In genomic region chr1:205121660-205122488, GRCh38 we compare ENCODE assay signal across 7 cellular contexts. TPM values are rescaled to one million over a fixed set of nuclear protein-coding genes. Genes with fewer than 3 reads are reported as not detected.
DNase-seq lines count a peak whose midpoint lies in the region; ATAC-seq, FAIRE-seq and TF ChIP-seq lines count a peak whose summit lies in the region.

Gene RBBP5, minus strand, starts transcription at chr1:205121978. Its CDS starts 105 bp downstream, at chr1:205121873.

- H3K4me2 ChIP-seq in astrocyte (ENCODE audit: low read length) = peak within 1 kb of the TSS; percentile 97

- ATAC-seq in GM18498 (IDR thresholded peaks at IDR 0.05; ENCODE audit: unreplicated experiment) = peak; percentile 91
- peak; percentile 89 for ATAC-seq in HG02943 (IDR thresholded peaks at IDR 0.05; ENCODE audit: low read depth, unreplicated experiment)

- H3K36me3 ChIP-seq in astrocyte (ENCODE audit: insufficient read depth, low read length) = no peaks in the 10 kb centered on the region

- peak; percentile 74 for FAIRE-seq in astrocyte (lab: Jason Lieb, UNC)

- H4K20me1 ChIP-seq in astrocyte (ENCODE audit: insufficient read depth, low read length) = peaks cover 21% of the 10 kb centered on the region

- H3K27me3 ChIP-seq in astrocyte (ENCODE audit: insufficient read depth, low read length) = no peaks in the 10 kb centered on the region

- DNase-seq in NCI-H187 treated with DMSO at 0.1 percent for 48 hours (lab: John Stamatoyannopoulos, UW) (peak; percentile 99), astrocyte (ENCODE audit: low read depth) (peak; percentile 97), hepatic stellate cell (ENCODE audit: low spot score) (peak; percentile 87), renal cortical epithelial cell (ENCODE audit: low read depth) (peak; percentile 93)
- DNase-seq in T-helper 2 cell treated with Interferon-gamma antibody and Interleukin-4, amounts not matched to agents 5 μg/mL and 100 μg/mL, for 36 hours (ENCODE audit: low spot score) = peak; percentile 93

- peak within 1 kb of the TSS; percentile 99 for H3K27ac ChIP-seq in astrocyte (ENCODE audit: low read depth, low read length)

- H3K4me3 ChIP-seq in astrocyte (ENCODE audit: insufficient read depth, low read depth, low read length) = peak within 1 kb of the TSS; percentile 99

- H3K4me1 Mint-ChIP-seq in T-helper 2 cell treated with Interferon-gamma antibody and Interleukin-4, amounts not matched to agents 5 μg/mL and 100 μg/mL, for 36 hours (ENCODE audit: low read depth) = peaks cover 24% of the 10 kb centered on the region
- H3K4me1 Mint-ChIP-seq in astrocyte (ENCODE audit: low read depth, unreplicated experiment) = peaks cover 17% of the 10 kb centered on the region

- H3K27me3 Mint-ChIP-seq in T-helper 2 cell treated with Interferon-gamma antibody and Interleukin-4, amounts not matched to agents 5 μg/mL and 100 μg/mL, for 36 hours (ENCODE audit: low read depth) = no peaks in the 10 kb centered on the region
- no peaks in the 10 kb centered on the region for H3K27me3 Mint-ChIP-seq in astrocyte (ENCODE audit: low read depth, unreplicated experiment)

- peak; percentile 75 for TF ChIP-seq CTCF in astrocyte (IDR thresholded peaks at IDR 0.05; ENCODE audit: insufficient read depth, low read depth, low read length)

- H3K36me3 Mint-ChIP-seq in T-helper 2 cell treated with Interferon-gamma antibody and Interleukin-4, amounts not matched to agents 5 μg/mL and 100 μg/mL, for 36 hours (ENCODE audit: low read depth) = peaks cover 4% of the 10 kb centered on the region
- H3K36me3 Mint-ChIP-seq in astrocyte (ENCODE audit: low read depth, unreplicated experiment) = no peaks in the 10 kb centered on the region

- H3K9me3 ChIP-seq in astrocyte (ENCODE audit: insufficient read depth, low read depth, low read length) = no peaks in the 10 kb centered on the region

- H3K9ac ChIP-seq in astrocyte (ENCODE audit: low read length) = peak within 1 kb of the TSS; percentile 99

- peaks cover 7% of the 10 kb centered on the region for H3K4me1 ChIP-seq in astrocyte (ENCODE audit: insufficient read depth, low read length)

- no peaks in the 10 kb centered on the region for H3K9me3 Mint-ChIP-seq in T-helper 2 cell treated with Interferon-gamma antibody and Interleukin-4, amounts not matched to agents 5 μg/mL and 100 μg/mL, for 36 hours
- no peaks in the 10 kb centered on the region for H3K9me3 Mint-ChIP-seq in astrocyte (ENCODE audit: unreplicated experiment)

- H3K27ac Mint-ChIP-seq in T-helper 2 cell treated with Interferon-gamma antibody and Interleukin-4, amounts not matched to agents 5 μg/mL and 100 μg/mL, for 36 hours = peak within 1 kb of the TSS; percentile 97
- H3K27ac Mint-ChIP-seq in astrocyte (ENCODE audit: unreplicated experiment) = peak within 1 kb of the TSS; percentile 100

- H3K79me2 ChIP-seq in astrocyte (ENCODE audit: insufficient read depth, low read length) = peaks cover 45% of the 10 kb centered on the region

- peak within 1 kb of the TSS; percentile 95 for H3K4me3 Mint-ChIP-seq in T-helper 2 cell treated with Interferon-gamma antibody and Interleukin-4, amounts not matched to agents 5 μg/mL and 100 μg/mL, for 36 hours
- peak within 1 kb of the TSS; percentile 100 for H3K4me3 Mint-ChIP-seq in astrocyte (ENCODE audit: unreplicated experiment)

- peak within 1 kb of the TSS; percentile 93 for H2AFZ ChIP-seq in astrocyte (ENCODE audit: low read depth, low read length)

RNA-seq across cellular contexts. Expression of gene RBBP5, which starts in this region (rescaled TPM):
- total RNA-seq in astrocyte = 16.2 and 18.7 TPM in 2 replicates
- 30.2 and 33.1 TPM in 2 replicates for total RNA-seq in renal cortical epithelial cell

Comparison
In these comparisons a context has a peak if more than half of its experiments do, and no peak if none do; other contexts are left out.
1. Peak in every context shown above with its lines: DNase-seq, ATAC-seq, H3K4me3 ChIP-seq and H3K27ac ChIP-seq.